ENCODE assay signal across 13 cellular contexts in genomic region chr10:113015201-113015600, GRCh38.
A peak's percentile ranks its signal among the peaks of the same experiment; 100 is the strongest.
DNase-seq lines count a peak whose midpoint lies in the region; ATAC-seq and TF ChIP-seq lines count a peak whose summit lies in the region.
"Had no signal": no experiment of that assay in that cellular context is flagged by ENCODE, and none has a peak within 500 bp of the region (broad histone marks: within the 10 kb centered on the region; RNA-seq: fewer than 3 reads in every experiment).

No MANE protein-coding gene starts in this region.

- TF ChIP-seq EP300 in Ishikawa (IDR thresholded peaks at IDR 0.05; ENCODE audit: borderline replicate concordance) = no peak

- DNase-seq in NCI-H345 (lab: John Stamatoyannopoulos, UW) = peak; percentile 14
- no peak for DNase-seq in NCI-H345 treated with DMSO at 0.1 percent for 48 hours (lab: John Stamatoyannopoulos, UW; ENCODE audit: unreplicated experiment)
- peak; percentile 52 for DNase-seq in NCI-H510A treated with DMSO at 0.1 percent for 48 hours (lab: John Stamatoyannopoulos, UW)
- DNase-seq in hippocampal formation (lab: John Stamatoyannopoulos, UW) = no peak
- DNase-seq in SIG-M5 (lab: John Stamatoyannopoulos, UW) = no peak
- DNase-seq: C1 segment of cervical spinal cord, NCI-H1436, NCI-H2081 treated with DMSO at 0.1 percent for 48 hours, NCI-H524, PC-9, SW 1271 had no signal

- TF ChIP-seq RAD21 in Ishikawa (IDR thresholded peaks at IDR 0.05; ENCODE audit: low read depth) = no peak

- no peak for ATAC-seq in HG03095 (IDR thresholded peaks at IDR 0.05; ENCODE audit: unreplicated experiment)

TF ChIP-seq in Ishikawa, 13 proteins besides CTCF, POLR2A, EP300 and RAD21:
- TF ChIP-seq TCF12 (IDR thresholded peaks at IDR 0.05; ENCODE audit: low read depth) (0 out of 2 replicates have a peak, but pooled peaks have one; percentile 42), TEAD4 (IDR thresholded peaks at IDR 0.05) (no peak), FOXM1 (IDR thresholded peaks at IDR 0.05; ENCODE audit: borderline replicate concordance, low read depth) (no peak), TAF1 (IDR thresholded peaks at IDR 0.05; ENCODE audit: low read depth) (no peak), USF1 (IDR thresholded peaks at IDR 0.05) (no peak), MAX (IDR thresholded peaks at IDR 0.05) (peak; percentile 84), YY1 (IDR thresholded peaks at IDR 0.05; ENCODE audit: low read depth) (no peak), EGR1 (IDR thresholded peaks at IDR 0.05) (no peak), NFIC (IDR thresholded peaks at IDR 0.05) (no peak), CEBPB (IDR thresholded peaks at IDR 0.05) (no peak)

Comparison
In these comparisons a context has a peak if more than half of its experiments do, and no peak if none do; other contexts are left out.
1. DNase-seq: peak in NCI-H345 (single experiment) and NCI-H510A treated with DMSO at 0.1 percent for 48 hours (single experiment); none in NCI-H345 treated with DMSO at 0.1 percent for 48 hours (single experiment), hippocampal formation (0 of 2) and SIG-M5 (single experiment).